Comparison of ENCODE assay signal across 8 cellular contexts in genomic region chr4:83010111-83010521, GRCh38. TPM values are rescaled to one million over a fixed set of nuclear protein-coding genes. Genes with fewer than 3 reads are reported as not detected.
DNase-seq lines count a peak whose midpoint lies in the region; ATAC-seq and FAIRE-seq lines count a peak whose summit lies in the region.

No MANE protein-coding gene starts in this region.

- POLR2A ChIA-PET in activated naive CD8-positive, alpha-beta T cell treated with anti-CD3 and anti-CD28 coated beads, Interleukin-2, amount 10 ng/mL, durations not matched to agents 7 days and 5 days (lab: Charles Lee) = interaction anchor here (0.8 to 4.6 kb wide), 6 partner anchors 26 to 274 kb away, joined by 3 to 90 read pairs (median 4); partner anchors contain the start of genes COPS4, COQ2 and THAP9

- peak overlapping the region; percentile 99 for H3K27ac Mint-ChIP-seq in activated naive CD8-positive, alpha-beta T cell treated with anti-CD3 and anti-CD28 coated beads, Interleukin-2, amount 10 ng/mL, durations not matched to agents 7 days and 5 days

- no peak for ATAC-seq in activated naive CD8-positive, alpha-beta T cell treated with anti-CD3 and anti-CD28 coated beads, Interleukin-2, amount 10 ng/mL, durations not matched to agents 7 days and 5 days (ENCODE audit: low read depth)
- ATAC-seq in HG03469 (IDR thresholded peaks at IDR 0.05; ENCODE audit: unreplicated experiment) = no peak

- H3K4me1 ChIP-seq in iPS DF 6.9 (ENCODE audit: control insufficient read depth, insufficient read depth, low read length) (no peaks in the 10 kb centered on the region), small intestine (ENCODE audit: control insufficient read depth in 2 of 2, insufficient read depth in 1 of 2, low read depth in 1 of 2, low read length in 1 of 2) (peaks cover 0 to 4% of the 10 kb centered on the region in 2 donors)

- H3K9me3 Mint-ChIP-seq in activated naive CD8-positive, alpha-beta T cell treated with anti-CD3 and anti-CD28 coated beads, Interleukin-2, amount 10 ng/mL, durations not matched to agents 7 days and 5 days = no peaks in the 10 kb centered on the region

- H3K9me3 ChIP-seq in iPS DF 6.9 (ENCODE audit: control insufficient read depth, insufficient read depth, low read length) (no peaks in the 10 kb centered on the region), small intestine (ENCODE audit: control insufficient read depth, low read depth) (no peaks in the 10 kb centered on the region)

- peaks cover 12% of the 10 kb centered on the region for H3K36me3 Mint-ChIP-seq in activated naive CD8-positive, alpha-beta T cell treated with anti-CD3 and anti-CD28 coated beads, Interleukin-2, amount 10 ng/mL, durations not matched to agents 7 days and 5 days

- no peaks in the 10 kb centered on the region for H3K36me3 ChIP-seq in iPS DF 6.9 (ENCODE audit: control insufficient read depth, insufficient read depth, low read length)
- no peaks in the 10 kb centered on the region for H3K36me3 ChIP-seq in small intestine (ENCODE audit: control insufficient read depth in 2 of 2, insufficient read depth in 2 of 2, low read length in 2 of 2)

- no peaks in the 10 kb centered on the region for H3K27me3 Mint-ChIP-seq in activated naive CD8-positive, alpha-beta T cell treated with anti-CD3 and anti-CD28 coated beads, Interleukin-2, amount 10 ng/mL, durations not matched to agents 7 days and 5 days

- in situ Hi-C loops in Caki2 (cut with HindIII; ENCODE audit: low pct_unique_long_range_greater_than_20kb, low sequenced_read_pairs) (no loop called here), KBM-7 (cut with MboI; ENCODE audit: low pct_unique_long_range_greater_than_20kb, low sequenced_read_pairs) (no loop called here)

- peaks cover 37% of the 10 kb centered on the region for H3K4me1 Mint-ChIP-seq in activated naive CD8-positive, alpha-beta T cell treated with anti-CD3 and anti-CD28 coated beads, Interleukin-2, amount 10 ng/mL, durations not matched to agents 7 days and 5 days

- H3K4me3 ChIP-seq in iPS DF 6.9 (ENCODE audit: low read length) = peak overlapping the region; percentile 97; the same call in 1 of the 2 replicates
- peak overlapping the region; percentile 82 to 83 for H3K4me3 ChIP-seq in small intestine (ENCODE audit: low read depth in 1 of 2, low read length in 2 of 2)

- no peaks in the 10 kb centered on the region; the same call in 1 of the 2 replicates for H3K27me3 ChIP-seq in iPS DF 6.9 (ENCODE audit: control insufficient read depth, insufficient read depth, low read length)
- H3K27me3 ChIP-seq in small intestine (ENCODE audit: control insufficient read depth in 2 of 2, insufficient read depth in 2 of 2, low read length in 2 of 2) = no peaks in the 10 kb centered on the region

- H3K4me3 Mint-ChIP-seq in activated naive CD8-positive, alpha-beta T cell treated with anti-CD3 and anti-CD28 coated beads, Interleukin-2, amount 10 ng/mL, durations not matched to agents 7 days and 5 days = peak overlapping the region; percentile 100

- H3K27ac ChIP-seq in iPS DF 6.9 (ENCODE audit: low read length) (no peak overlapping the region), small intestine (ENCODE audit: low read depth in 1 of 2, low read length in 1 of 2) (peak overlapping the region; percentile 93 to 99)

- DNase-seq in Caki2 (ENCODE audit: low read depth) = peak; percentile 27
- peak; percentile 38 for DNase-seq in KBM-7
- DNase-seq in activated naive CD8-positive, alpha-beta T cell treated with anti-CD3 and anti-CD28 coated beads, Interleukin-2, amount 10 ng/mL, durations not matched to agents 7 days and 5 days = no peak
- DNase-seq in iPS DF 6.9 (ENCODE audit: low read depth, low spot score) = no peak
- peak; percentile 20 for DNase-seq in small intestine
- DNase-seq in DMS153 treated with DMSO at 0.1 percent for 48 hours (lab: John Stamatoyannopoulos, UW; ENCODE audit: unreplicated experiment) = no peak
- no peak for DNase-seq in NCI-H2081 treated with DMSO at 0.1 percent for 48 hours (lab: John Stamatoyannopoulos, UW)

- FAIRE-seq in small intestine (lab: Jason Lieb, UNC) = no peak

- WGBS in iPS DF 6.9 (ENCODE audit: insufficient coverage, insufficient read length) = no CpG with 5 or more reads among the region's 14 CpGs
- WGBS in small intestine, 3 donors = 0 to 1% (median 1%) methylated on average over 14 of the region's 14 CpGs

RNA-seq across cellular contexts. Expression of gene LIN54, which starts 0.5 kb away (rescaled TPM):
- 13.1 and 15.9 TPM in 2 replicates for total RNA-seq in Caki2 (2014; rRNA removed; shearing (Covaris generic); ENCODE audit: low replicate concordance)
- total RNA-seq in activated naive CD8-positive, alpha-beta T cell treated with anti-CD3 and anti-CD28 coated beads, Interleukin-2, amount 10 ng/mL, durations not matched to agents 7 days and 5 days = 10 to 100 TPM; 34.3 to 34.9 TPM
- polyA plus RNA-seq in small intestine = 1 to 10 TPM; 3.0 to 4.7 (median 3.4) TPM

RNA-seq across cellular contexts. Expression of gene COPS4, which starts 24.9 kb away (rescaled TPM):
- 53.5 and 68.7 TPM in 2 replicates for total RNA-seq in Caki2 (2014; rRNA removed; shearing (Covaris generic); ENCODE audit: low replicate concordance)
- total RNA-seq in activated naive CD8-positive, alpha-beta T cell treated with anti-CD3 and anti-CD28 coated beads, Interleukin-2, amount 10 ng/mL, durations not matched to agents 7 days and 5 days = 10 to 100 TPM; 29.3 to 30.3 TPM
- polyA plus RNA-seq in small intestine = 10 to 100 TPM; 23.5 to 34.5 (median 28.4) TPM

Comparison
In these comparisons a context has a peak if more than half of its experiments do, and no peak if none do; other contexts are left out.
1. DNase-seq: peak in Caki2 (single experiment), KBM-7 (single experiment) and small intestine (single experiment); none in activated naive CD8-positive, alpha-beta T cell treated with anti-CD3 and anti-CD28 coated beads, Interleukin-2, amount 10 ng/mL, durations not matched to agents 7 days and 5 days (single experiment), iPS DF 6.9 (single experiment), DMS153 treated with DMSO at 0.1 percent for 48 hours (single experiment) and NCI-H2081 treated with DMSO at 0.1 percent for 48 hours (single experiment).